ENCODE assay signal across 1 cellular context in the genomic region with DNA sequence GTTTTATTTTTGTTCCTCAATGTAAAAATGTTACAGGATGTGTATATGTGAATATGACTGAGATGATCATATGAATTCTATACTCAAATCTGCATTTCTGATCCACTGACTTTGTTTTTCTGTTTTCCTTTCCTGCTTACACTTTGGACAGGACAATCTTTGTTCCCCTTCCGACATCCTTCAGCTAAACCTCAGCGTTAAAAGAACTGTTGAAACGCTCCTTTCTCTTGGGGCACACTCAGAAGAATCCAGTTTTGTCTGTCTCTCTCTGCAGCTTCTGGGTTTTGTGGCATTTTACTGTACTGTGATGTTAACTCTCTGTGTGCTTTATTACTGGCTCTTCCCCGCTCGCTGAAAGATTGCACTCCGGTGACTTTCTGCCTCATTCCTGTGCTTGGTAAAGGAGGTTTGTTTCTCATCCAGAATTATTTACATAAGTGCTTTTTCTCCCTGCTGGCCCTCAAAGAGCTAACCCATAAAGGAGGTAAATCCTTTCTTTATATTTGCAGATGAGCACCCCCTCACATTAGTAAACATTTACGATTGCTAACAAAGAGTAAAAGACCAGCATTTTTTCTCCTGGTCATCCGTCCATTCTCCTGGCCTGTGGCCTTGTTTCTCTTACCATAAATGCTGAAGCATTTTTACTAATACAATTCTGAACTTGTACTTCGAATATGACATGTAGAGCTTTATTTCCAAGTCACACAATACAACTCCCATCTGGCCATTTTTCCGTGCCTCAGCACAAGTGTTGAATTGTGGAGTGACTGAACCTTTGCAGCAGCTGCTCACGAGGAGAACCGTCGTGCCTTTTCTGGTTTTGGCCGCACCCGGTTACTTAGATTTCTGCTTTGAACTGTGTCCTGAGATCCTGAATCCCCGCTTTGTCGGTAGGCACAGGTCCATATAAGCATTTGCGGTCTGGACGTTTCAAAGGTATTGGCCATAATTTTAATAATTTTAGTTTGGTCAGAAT.
TF ChIP-seq lines count a peak whose summit lies in the region.

No MANE protein-coding gene starts in this region.

TF ChIP-seq in HepG2, 621 proteins besides CTCF, POLR2A, EP300 and RAD21 (continued from another document and continues in another):
- TF ChIP-seq HMG20B (CRISPR knock-in tag; conservative IDR thresholded peaks at IDR 0.05) (peak; percentile 96), MTF1 (CRISPR knock-in tag; IDR thresholded peaks at IDR 0.05) (no peak), NFIC (IDR thresholded peaks at IDR 0.05; ENCODE audit: low read length) (peak; percentile 88; the same call in 1 of the 2 replicates), ZNF770 (CRISPR knock-in tag; IDR thresholded peaks at IDR 0.05) (no peak), FOXK2 (IDR thresholded peaks at IDR 0.05) (no peak), ZNF280B (CRISPR knock-in tag; IDR thresholded peaks at IDR 0.05; ENCODE audit: borderline replicate concordance) (no peak), ERF (CRISPR knock-in tag; IDR thresholded peaks at IDR 0.05) (peak; percentile 74; the same call in 1 of the 2 replicates), SRSF1 (optimal IDR thresholded peaks at IDR 0.05; ENCODE audit: low read depth, low read length) (no peak), NR3C1 (CRISPR knock-in tag; IDR thresholded peaks at IDR 0.05) (no peak), ISL2 (CRISPR knock-in tag; IDR thresholded peaks at IDR 0.05) (peak; percentile 87), NFKB2 (CRISPR knock-in tag; IDR thresholded peaks at IDR 0.05; ENCODE audit: borderline replicate concordance) (no peak), SALL2 (CRISPR knock-in tag; IDR thresholded peaks at IDR 0.05) (no peak), ZNF674 (CRISPR knock-in tag; IDR thresholded peaks at IDR 0.05; ENCODE audit: low read depth) (no peak), ZSCAN5A (CRISPR knock-in tag; IDR thresholded peaks at IDR 0.05; ENCODE audit: borderline replicate concordance) (no peak), ZNF292 (CRISPR knock-in tag; IDR thresholded peaks at IDR 0.05; ENCODE audit: borderline replicate concordance, low read depth) (no peak), BORCS8-MEF2B (CRISPR knock-in tag; IDR thresholded peaks at IDR 0.05) (no peak), REL (CRISPR knock-in tag; conservative IDR thresholded peaks at IDR 0.05) (no peak), JARID2 (CRISPR knock-in tag; IDR thresholded peaks at IDR 0.05; ENCODE audit: insufficient replicate concordance) (peak; percentile 40), CREM (IDR thresholded peaks at IDR 0.05) (peak; percentile 67; the same call in 1 of the 2 replicates), CREM (CRISPR knock-in tag; IDR thresholded peaks at IDR 0.05) (no peak), MZF1 (CRISPR knock-in tag; IDR thresholded peaks at IDR 0.05; ENCODE audit: borderline replicate concordance) (no peak), ZC3H4 (CRISPR knock-in tag; IDR thresholded peaks at IDR 0.05; ENCODE audit: borderline replicate concordance) (no peak), YEATS2 (CRISPR knock-in tag; IDR thresholded peaks at IDR 0.05; ENCODE audit: borderline replicate concordance) (no peak; the same call in 1 of the 2 replicates), JUN (CRISPR knock-in tag; IDR thresholded peaks at IDR 0.05) (no peak), NCOA2 (CRISPR knock-in tag; IDR thresholded peaks at IDR 0.05) (peak; percentile 85), AGO1 (IDR thresholded peaks at IDR 0.05; ENCODE audit: low read depth, low read length, poor library complexity, severe bottlenecking) (no peak), ZNF101 (CRISPR knock-in tag; IDR thresholded peaks at IDR 0.05; ENCODE audit: borderline replicate concordance, low read depth) (no peak), MBNL3 (CRISPR knock-in tag; conservative IDR thresholded peaks at IDR 0.05) (no peak), ZFP1 (CRISPR knock-in tag; IDR thresholded peaks at IDR 0.05) (no peak), FOXA1 (IDR thresholded peaks at IDR 0.05) (peak; percentile 64), FOXA1 (CRISPR knock-in tag; IDR thresholded peaks at IDR 0.05) (peak; percentile 87), ZNF34 (CRISPR knock-in tag; IDR thresholded peaks at IDR 0.05; ENCODE audit: borderline replicate concordance) (no peak), RORA (CRISPR knock-in tag; IDR thresholded peaks at IDR 0.05) (no peak), RARG (CRISPR knock-in tag; IDR thresholded peaks at IDR 0.05; ENCODE audit: low read depth) (no peak), ZNF556 (CRISPR knock-in tag; IDR thresholded peaks at IDR 0.05; ENCODE audit: borderline replicate concordance) (peak; percentile 53; the same call in 1 of the 2 replicates), GABPA (IDR thresholded peaks at IDR 0.05; ENCODE audit: low read depth, low read length) (no peak), GABPA (CRISPR knock-in tag; IDR thresholded peaks at IDR 0.05; ENCODE audit: low read depth) (no peak; the same call in 1 of the 2 replicates), HNF4G (IDR thresholded peaks at IDR 0.05; ENCODE audit: borderline replicate concordance, low read depth, low read length) (no peak), HNF4G (CRISPR knock-in tag; IDR thresholded peaks at IDR 0.05; ENCODE audit: borderline replicate concordance, low read depth) (no peak), MIER3 (CRISPR knock-in tag; IDR thresholded peaks at IDR 0.05; ENCODE audit: borderline replicate concordance) (peak; percentile 61; the same call in 1 of the 2 replicates), PHF21A (CRISPR knock-in tag; IDR thresholded peaks at IDR 0.05) (peak; percentile 65; the same call in 1 of the 2 replicates), ZNF563 (CRISPR knock-in tag; IDR thresholded peaks at IDR 0.05) (no peak), SAP130 (CRISPR knock-in tag; IDR thresholded peaks at IDR 0.05; ENCODE audit: low read depth) (peak; percentile 76), SP1 (IDR thresholded peaks at IDR 0.05) (no peak), SP1 (CRISPR knock-in tag; IDR thresholded peaks at IDR 0.05) (no peak), ZNF17 (CRISPR knock-in tag; IDR thresholded peaks at IDR 0.05) (no peak), FOXO1 (CRISPR knock-in tag; IDR thresholded peaks at IDR 0.05) (peak; percentile 60; the same call in 1 of the 2 replicates), ADNP (CRISPR knock-in tag; IDR thresholded peaks at IDR 0.05) (no peak)
- TF ChIP-seq, protein P1, sequence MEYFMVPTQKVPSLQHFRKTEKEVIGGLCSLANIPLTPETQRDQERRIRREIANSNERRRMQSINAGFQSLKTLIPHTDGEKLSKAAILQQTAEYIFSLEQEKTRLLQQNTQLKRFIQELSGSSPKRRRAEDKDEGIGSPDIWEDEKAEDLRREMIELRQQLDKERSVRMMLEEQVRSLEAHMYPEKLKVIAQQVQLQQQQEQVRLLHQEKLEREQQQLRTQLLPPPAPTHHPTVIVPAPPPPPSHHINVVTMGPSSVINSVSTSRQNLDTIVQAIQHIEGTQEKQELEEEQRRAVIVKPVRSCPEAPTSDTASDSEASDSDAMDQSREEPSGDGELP (IDR thresholded peaks at IDR 0.05; ENCODE audit: borderline replicate concordance, low read depth), result peak; percentile 40; the same call in 1 of the 2 replicates
- TF ChIP-seq, protein P2, sequence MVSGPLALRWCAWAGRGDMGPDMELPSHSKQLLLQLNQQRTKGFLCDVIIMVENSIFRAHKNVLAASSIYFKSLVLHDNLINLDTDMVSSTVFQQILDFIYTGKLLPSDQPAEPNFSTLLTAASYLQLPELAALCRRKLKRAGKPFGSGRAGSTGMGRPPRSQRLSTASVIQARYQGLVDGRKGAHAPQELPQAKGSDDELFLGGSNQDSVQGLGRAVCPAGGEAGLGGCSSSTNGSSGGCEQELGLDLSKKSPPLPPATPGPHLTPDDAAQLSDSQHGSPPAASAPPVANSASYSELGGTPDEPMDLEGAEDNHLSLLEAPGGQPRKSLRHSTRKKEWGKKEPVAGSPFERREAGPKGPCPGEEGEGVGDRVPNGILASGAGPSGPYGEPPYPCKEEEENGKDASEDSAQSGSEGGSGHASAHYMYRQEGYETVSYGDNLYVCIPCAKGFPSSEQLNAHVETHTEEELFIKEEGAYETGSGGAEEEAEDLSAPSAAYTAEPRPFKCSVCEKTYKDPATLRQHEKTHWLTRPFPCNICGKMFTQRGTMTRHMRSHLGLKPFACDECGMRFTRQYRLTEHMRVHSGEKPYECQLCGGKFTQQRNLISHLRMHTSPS (CRISPR knock-in tag; IDR thresholded peaks at IDR 0.05; ENCODE audit: low read depth), result no peak
- TF ChIP-seq, protein P3, sequence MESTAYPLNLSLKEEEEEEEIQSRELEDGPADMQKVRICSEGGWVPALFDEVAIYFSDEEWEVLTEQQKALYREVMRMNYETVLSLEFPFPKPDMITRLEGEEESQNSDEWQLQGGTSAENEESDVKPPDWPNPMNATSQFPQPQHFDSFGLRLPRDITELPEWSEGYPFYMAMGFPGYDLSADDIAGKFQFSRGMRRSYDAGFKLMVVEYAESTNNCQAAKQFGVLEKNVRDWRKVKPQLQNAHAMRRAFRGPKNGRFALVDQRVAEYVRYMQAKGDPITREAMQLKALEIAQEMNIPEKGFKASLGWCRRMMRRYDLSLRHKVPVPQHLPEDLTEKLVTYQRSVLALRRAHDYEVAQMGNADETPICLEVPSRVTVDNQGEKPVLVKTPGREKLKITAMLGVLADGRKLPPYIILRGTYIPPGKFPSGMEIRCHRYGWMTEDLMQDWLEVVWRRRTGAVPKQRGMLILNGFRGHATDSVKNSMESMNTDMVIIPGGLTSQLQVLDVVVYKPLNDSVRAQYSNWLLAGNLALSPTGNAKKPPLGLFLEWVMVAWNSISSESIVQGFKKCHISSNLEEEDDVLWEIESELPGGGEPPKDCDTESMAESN (CRISPR knock-in tag; conservative IDR thresholded peaks at IDR 0.05), result 0 out of 2 replicates have a peak, but pooled peaks have one; percentile 28
- TF ChIP-seq, protein P4, sequence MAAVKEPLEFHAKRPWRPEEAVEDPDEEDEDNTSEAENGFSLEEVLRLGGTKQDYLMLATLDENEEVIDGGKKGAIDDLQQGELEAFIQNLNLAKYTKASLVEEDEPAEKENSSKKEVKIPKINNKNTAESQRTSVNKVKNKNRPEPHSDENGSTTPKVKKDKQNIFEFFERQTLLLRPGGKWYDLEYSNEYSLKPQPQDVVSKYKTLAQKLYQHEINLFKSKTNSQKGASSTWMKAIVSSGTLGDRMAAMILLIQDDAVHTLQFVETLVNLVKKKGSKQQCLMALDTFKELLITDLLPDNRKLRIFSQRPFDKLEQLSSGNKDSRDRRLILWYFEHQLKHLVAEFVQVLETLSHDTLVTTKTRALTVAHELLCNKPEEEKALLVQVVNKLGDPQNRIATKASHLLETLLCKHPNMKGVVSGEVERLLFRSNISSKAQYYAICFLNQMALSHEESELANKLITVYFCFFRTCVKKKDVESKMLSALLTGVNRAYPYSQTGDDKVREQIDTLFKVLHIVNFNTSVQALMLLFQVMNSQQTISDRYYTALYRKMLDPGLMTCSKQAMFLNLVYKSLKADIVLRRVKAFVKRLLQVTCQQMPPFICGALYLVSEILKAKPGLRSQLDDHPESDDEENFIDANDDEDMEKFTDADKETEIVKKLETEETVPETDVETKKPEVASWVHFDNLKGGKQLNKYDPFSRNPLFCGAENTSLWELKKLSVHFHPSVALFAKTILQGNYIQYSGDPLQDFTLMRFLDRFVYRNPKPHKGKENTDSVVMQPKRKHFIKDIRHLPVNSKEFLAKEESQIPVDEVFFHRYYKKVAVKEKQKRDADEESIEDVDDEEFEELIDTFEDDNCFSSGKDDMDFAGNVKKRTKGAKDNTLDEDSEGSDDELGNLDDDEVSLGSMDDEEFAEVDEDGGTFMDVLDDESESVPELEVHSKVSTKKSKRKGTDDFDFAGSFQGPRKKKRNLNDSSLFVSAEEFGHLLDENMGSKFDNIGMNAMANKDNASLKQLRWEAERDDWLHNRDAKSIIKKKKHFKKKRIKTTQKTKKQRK (IDR thresholded peaks at IDR 0.05; ENCODE audit: low read length), result no peak
- TF ChIP-seq, protein P5, sequence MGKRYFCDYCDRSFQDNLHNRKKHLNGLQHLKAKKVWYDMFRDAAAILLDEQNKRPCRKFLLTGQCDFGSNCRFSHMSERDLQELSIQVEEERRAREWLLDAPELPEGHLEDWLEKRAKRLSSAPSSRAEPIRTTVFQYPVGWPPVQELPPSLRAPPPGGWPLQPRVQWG (CRISPR knock-in tag; IDR thresholded peaks at IDR 0.05; ENCODE audit: borderline replicate concordance, low read depth), result no peak
